Comparison of ENCODE assay signal across 23 cellular contexts in genomic region chr2:46195819-46196218, GRCh38.
"Had no signal": no experiment of that assay in that cellular context is flagged by ENCODE, and none has a peak within 500 bp of the region (broad histone marks: within the 10 kb centered on the region; RNA-seq: fewer than 3 reads in every experiment).

No MANE protein-coding gene starts in this region.

- ATAC-seq: naive thymus-derived CD8-positive, alpha-beta T cell; pancreas; right lobe of liver; stimulated activated memory B cell treated with anti-CD40 and anti-IgM and Interleukin-4, amounts not matched to agents 10 μg/mL and 1 μg/mL and 100 μg/mL, for 72 hours; stimulated activated naive CD8-positive, alpha-beta T cell treated with anti-CD3 and anti-CD28 coated beads, Interleukin-15, Interleukin-2, amounts not matched to agents 100 U/mL and 50 U/mL, for 24 hours had no signal

- H3K9me3 ChIP-seq: pancreas, right lobe of liver, spleen, thoracic aorta, tibial nerve, vagina had no signal

- H3K27me3 Mint-ChIP-seq: naive thymus-derived CD8-positive, alpha-beta T cell; stimulated activated memory B cell treated with anti-CD40 and anti-IgM and Interleukin-4, amounts not matched to agents 10 μg/mL and 1 μg/mL and 100 μg/mL, for 72 hours had no signal

- H3K36me3 ChIP-seq: pancreas, right lobe of liver, spleen, thoracic aorta, tibial nerve, vagina had no signal

- H3K27ac Mint-ChIP-seq: immature natural killer cell; nephron progenitor cell; stimulated activated memory B cell treated with anti-CD40 and anti-IgM and Interleukin-4, amounts not matched to agents 10 μg/mL and 1 μg/mL and 100 μg/mL, for 72 hours had no signal

- FAIRE-seq: colon, frontal cortex, pancreas had no signal

- DNase-seq: dorsolateral prefrontal cortex; effector CD4-positive, alpha-beta T cell; hypothalamus; immature natural killer cell; islet precursor cell; kidney glomerular epithelial cell; mesendoderm; midbrain; naive thymus-derived CD8-positive, alpha-beta T cell; nephron progenitor cell; occipital lobe; pancreas; retina; spleen; stimulated activated CD4-positive, alpha-beta T cell treated with anti-CD3 and anti-CD28 coated beads, Interleukin-4, amount 100 ng/mL, for 4 hours; stimulated activated naive CD8-positive, alpha-beta T cell treated with anti-CD3 and anti-CD28 coated beads, Interleukin-15, Interleukin-2, amounts not matched to agents 100 U/mL and 50 U/mL, for 24 hours had no signal

- H3K9me3 Mint-ChIP-seq: immature natural killer cell; naive thymus-derived CD8-positive, alpha-beta T cell; nephron progenitor cell; stimulated activated memory B cell treated with anti-CD40 and anti-IgM and Interleukin-4, amounts not matched to agents 10 μg/mL and 1 μg/mL and 100 μg/mL, for 72 hours had no signal

- H3K4me3 ChIP-seq: dorsolateral prefrontal cortex, pancreas, right lobe of liver, spleen, thoracic aorta, tibial nerve, vagina had no signal

- H3K27me3 ChIP-seq: dorsolateral prefrontal cortex, pancreas, right lobe of liver, spleen, tibial nerve, vagina had no signal

- H3K4me3 Mint-ChIP-seq: immature natural killer cell; naive thymus-derived CD8-positive, alpha-beta T cell; nephron progenitor cell; stimulated activated memory B cell treated with anti-CD40 and anti-IgM and Interleukin-4, amounts not matched to agents 10 μg/mL and 1 μg/mL and 100 μg/mL, for 72 hours had no signal

- H3K4me1 Mint-ChIP-seq: stimulated activated memory B cell treated with anti-CD40 and anti-IgM and Interleukin-4, amounts not matched to agents 10 μg/mL and 1 μg/mL and 100 μg/mL, for 72 hours had no signal

- H3K4me1 ChIP-seq: pancreas, right lobe of liver had no signal

- H3K27ac ChIP-seq: pancreas, right lobe of liver, thoracic aorta, tibial nerve, vagina had no signal

- H3K36me3 Mint-ChIP-seq: immature natural killer cell; naive thymus-derived CD8-positive, alpha-beta T cell; stimulated activated memory B cell treated with anti-CD40 and anti-IgM and Interleukin-4, amounts not matched to agents 10 μg/mL and 1 μg/mL and 100 μg/mL, for 72 hours had no signal
